14 cellular contexts compared by ENCODE assay signal in the genomic region with DNA sequence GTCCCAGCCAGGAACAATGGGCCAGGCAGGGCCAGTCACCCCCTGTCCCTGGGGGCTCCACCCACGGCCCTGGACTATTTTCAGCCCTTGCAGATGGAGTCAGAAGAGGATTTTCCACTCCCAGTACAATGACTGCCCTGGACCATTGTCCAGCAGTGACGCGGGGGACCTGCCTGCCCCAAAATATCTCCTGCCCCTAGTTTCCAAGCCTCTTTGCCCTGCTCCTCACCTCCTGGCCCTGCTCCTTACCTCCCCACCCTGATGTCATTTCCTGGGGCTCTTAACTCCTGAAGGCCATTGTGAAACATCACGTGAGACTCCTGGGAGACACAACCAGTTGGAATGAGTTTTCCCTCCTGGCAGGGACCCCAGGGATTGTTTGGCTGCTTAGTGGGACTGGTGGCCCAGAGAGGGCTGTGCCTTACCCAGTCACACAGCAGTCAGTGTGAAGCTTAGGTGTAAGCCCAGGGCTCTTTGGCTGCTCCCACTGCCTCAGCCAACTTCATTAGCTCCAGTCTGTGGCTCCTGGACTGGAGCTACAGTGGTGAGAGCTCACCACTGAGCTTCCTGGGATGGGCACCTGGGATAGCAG. TPM values are rescaled to one million over a fixed set of nuclear protein-coding genes. Genes with fewer than 3 reads are reported as not detected.
DNase-seq lines count a peak whose midpoint lies in the region; ATAC-seq and TF ChIP-seq lines count a peak whose summit lies in the region.
"Had no signal": no experiment of that assay in that cellular context is flagged by ENCODE, and none has a peak within 500 bp of the region (broad histone marks: within the 10 kb centered on the region; RNA-seq: fewer than 3 reads in every experiment).

No MANE protein-coding gene starts in this region.

- TF ChIP-seq EP300 in gastroesophageal sphincter (IDR thresholded peaks at IDR 0.05), result no peak

- H3K4me1 ChIP-seq in gastroesophageal sphincter, result peaks cover 0 to 23% (median 12%) of the 10 kb centered on the region in 3 donors
- no peaks in the 10 kb centered on the region for H3K4me1 ChIP-seq in neural progenitor cell
- H3K4me1 ChIP-seq: colonic mucosa had no signal

- H3K79me2 ChIP-seq in neural progenitor cell (ENCODE audit: low read depth), result no peaks in the 10 kb centered on the region

- WGBS in gastroesophageal sphincter (ENCODE audit: low coverage in 1 of 2), 2 donors, result 35 to 50% methylated on average over 1 to 2 of the region's 4 CpGs

- H3K27me3 ChIP-seq in BJ (ENCODE audit: control insufficient read depth, insufficient read depth, low read length) (no peaks in the 10 kb centered on the region), gastroesophageal sphincter (no peaks in the 10 kb centered on the region), neural progenitor cell (no peaks in the 10 kb centered on the region)
- H3K27me3 ChIP-seq: colonic mucosa, vagina had no signal

- no peak overlapping the region for H3K4me3 Mint-ChIP-seq in neural progenitor cell
- H3K4me3 Mint-ChIP-seq: activated T-helper 17 cell treated with anti-CD3 and anti-CD28 coated beads, Interleukin-2, amount 50 U/mL, for 72 hours; CD8-positive, alpha-beta T cell had no signal

- no peak for TF ChIP-seq POLR2A in gastroesophageal sphincter (IDR thresholded peaks at IDR 0.05)

- no peaks in the 10 kb centered on the region for H3K9me3 Mint-ChIP-seq in neural progenitor cell
- H3K9me3 Mint-ChIP-seq: activated T-helper 17 cell treated with anti-CD3 and anti-CD28 coated beads, Interleukin-2, amount 50 U/mL, for 72 hours; CD8-positive, alpha-beta T cell had no signal

- CTCF ChIA-PET in BJ (lab: Yijun Ruan, JAX), result interaction anchor here (1.0 to 8.2 kb wide), 8 partner anchors 16 to 410 kb away, joined by 3 to 89 read pairs (median 9); no protein-coding TSS in a partner anchor

- peaks cover 12% of the 10 kb centered on the region for H3K27me3 Mint-ChIP-seq in neural progenitor cell (ENCODE audit: insufficient read depth, low read depth)
- H3K27me3 Mint-ChIP-seq: activated T-helper 17 cell treated with anti-CD3 and anti-CD28 coated beads, Interleukin-2, amount 50 U/mL, for 72 hours had no signal

- peak overlapping the region; percentile 59 for H3K27ac Mint-ChIP-seq in neural progenitor cell
- H3K27ac Mint-ChIP-seq: activated T-helper 17 cell treated with anti-CD3 and anti-CD28 coated beads, Interleukin-2, amount 50 U/mL, for 72 hours; CD8-positive, alpha-beta T cell had no signal

- no peak overlapping the region for H3K4me3 ChIP-seq in BJ (ENCODE audit: low read depth, low read length)
- no peak overlapping the region for H3K4me3 ChIP-seq in gastroesophageal sphincter
- no peak overlapping the region for H3K4me3 ChIP-seq in neural progenitor cell
- H3K4me3 ChIP-seq: colonic mucosa, vagina had no signal

- H3K9ac ChIP-seq in neural progenitor cell, result no peak overlapping the region
- H3K9ac ChIP-seq: SK-N-SH had no signal

- peak; percentile 40 for ATAC-seq in gastroesophageal sphincter
- ATAC-seq in HG02973 (IDR thresholded peaks at IDR 0.05; ENCODE audit: unreplicated experiment), result no peak
- ATAC-seq in activated CD4-positive, CD25-positive, alpha-beta regulatory T cell treated with anti-CD3 and anti-CD28 coated beads, Interleukin-2, amount 50 U/mL, for 24 hours, result no peak
- ATAC-seq in GM18867 (IDR thresholded peaks at IDR 0.05; ENCODE audit: unreplicated experiment), result no peak
- ATAC-seq: activated T-helper 17 cell treated with anti-CD3 and anti-CD28 coated beads, Interleukin-2, amount 50 U/mL, for 72 hours; CD8-positive, alpha-beta T cell had no signal

- H3K9me3 ChIP-seq in gastroesophageal sphincter (no peaks in the 10 kb centered on the region), neural progenitor cell (ENCODE audit: low read depth) (no peaks in the 10 kb centered on the region)
- H3K9me3 ChIP-seq: colonic mucosa, SK-N-SH, vagina had no signal

- peaks cover 25% of the 10 kb centered on the region for H3K4me1 Mint-ChIP-seq in neural progenitor cell
- H3K4me1 Mint-ChIP-seq: activated T-helper 17 cell treated with anti-CD3 and anti-CD28 coated beads, Interleukin-2, amount 50 U/mL, for 72 hours had no signal

- H3K36me3 Mint-ChIP-seq in neural progenitor cell, result no peaks in the 10 kb centered on the region
- H3K36me3 Mint-ChIP-seq: CD8-positive, alpha-beta T cell had no signal

- TF ChIP-seq CTCF in BJ (IDR thresholded peaks at IDR 0.05; ENCODE audit: insufficient read depth, low read depth, low read length) (no peak), gastroesophageal sphincter (IDR thresholded peaks at IDR 0.05) (no peak), neural progenitor cell (IDR thresholded peaks at IDR 0.05) (no peak)

- no peak overlapping the region for H2AFZ ChIP-seq in neural progenitor cell (replicated peaks)

- POLR2A ChIA-PET in BJ (lab: Charles Lee), result no interaction called here

- DNase-seq in BJ (ENCODE audit: low read depth), result peak; percentile 9
- peak; percentile 46 for DNase-seq in RPMI7951 (ENCODE audit: low read depth)
- peak; percentile 48 for DNase-seq in neural progenitor cell (ENCODE audit: low spot score)
- no peak for DNase-seq in NCI-H69 (lab: John Stamatoyannopoulos, UW)
- DNase-seq: CD8-positive, alpha-beta T cell; colonic mucosa; head of caudate nucleus; SK-N-SH had no signal

- H3K36me3 ChIP-seq in BJ (ENCODE audit: control insufficient read depth, insufficient read depth, low read length) (no peaks in the 10 kb centered on the region), gastroesophageal sphincter (no peaks in the 10 kb centered on the region), neural progenitor cell (no peaks in the 10 kb centered on the region)
- H3K36me3 ChIP-seq: colonic mucosa, vagina had no signal

- H3K27ac ChIP-seq in gastroesophageal sphincter, result peak overlapping the region in 1 of 4 donors; percentile 24
- H3K27ac ChIP-seq in neural progenitor cell, result no peak overlapping the region
- H3K27ac ChIP-seq: colonic mucosa, vagina had no signal

- no peaks in the 10 kb centered on the region for H3F3A ChIP-seq in neural progenitor cell (ENCODE audit: low read depth)

- H4K20me1 ChIP-seq in neural progenitor cell (ENCODE audit: low read depth), result no peaks in the 10 kb centered on the region

- H3K4me2 ChIP-seq in neural progenitor cell, result no peak overlapping the region
- H3K4me2 ChIP-seq: SK-N-SH had no signal

RNA-seq across cellular contexts. Expression of gene P2RY2, which starts 22.2 kb away (rescaled TPM):
- polyA plus RNA-seq in BJ (2011; rRNA removed), result 0.15 TPM in 2 replicates
- polyA minus RNA-seq in BJ (2011; rRNA and poly(A)+ RNA removed), result 0.15 and 0.24 TPM in 2 replicates
- total RNA-seq in RPMI7951 (2014; rRNA removed; shearing (Covaris generic)), result 1.3 and 2.2 TPM in 2 replicates
- total RNA-seq in gastroesophageal sphincter (1 to 10 TPM in 2 of 4 donors, under 1 TPM in 2; 0.35 to 2.5 (median 0.89) TPM), neural progenitor cell (ENCODE audit: low replicate concordance) (0.45 and 0.84 TPM in 2 replicates)
- total RNA-seq: activated T-helper 17 cell treated with anti-CD3 and anti-CD28 coated beads, Interleukin-2, amount 50 U/mL, for 72 hours; CD8-positive, alpha-beta T cell had no signal

RNA-seq across cellular contexts. Expression of gene P2RY6, which starts 31.9 kb away (rescaled TPM):
- polyA plus RNA-seq in BJ (2011; rRNA removed), result 0.56 and 1.5 TPM in 2 replicates
- 0.46 and 0.90 TPM in 2 replicates for polyA minus RNA-seq in BJ (2011; rRNA and poly(A)+ RNA removed)
- 6.0 and 9.9 TPM in 2 replicates for total RNA-seq in RPMI7951 (2014; rRNA removed; shearing (Covaris generic))
- total RNA-seq in gastroesophageal sphincter (1 to 10 TPM; 1.8 to 2.8 (median 2.3) TPM), neural progenitor cell (ENCODE audit: low replicate concordance) (0.25 TPM in 1 of 2 replicates, not detected in the other)
- total RNA-seq: activated T-helper 17 cell treated with anti-CD3 and anti-CD28 coated beads, Interleukin-2, amount 50 U/mL, for 72 hours; CD8-positive, alpha-beta T cell had no signal
